In the genomic region with DNA sequence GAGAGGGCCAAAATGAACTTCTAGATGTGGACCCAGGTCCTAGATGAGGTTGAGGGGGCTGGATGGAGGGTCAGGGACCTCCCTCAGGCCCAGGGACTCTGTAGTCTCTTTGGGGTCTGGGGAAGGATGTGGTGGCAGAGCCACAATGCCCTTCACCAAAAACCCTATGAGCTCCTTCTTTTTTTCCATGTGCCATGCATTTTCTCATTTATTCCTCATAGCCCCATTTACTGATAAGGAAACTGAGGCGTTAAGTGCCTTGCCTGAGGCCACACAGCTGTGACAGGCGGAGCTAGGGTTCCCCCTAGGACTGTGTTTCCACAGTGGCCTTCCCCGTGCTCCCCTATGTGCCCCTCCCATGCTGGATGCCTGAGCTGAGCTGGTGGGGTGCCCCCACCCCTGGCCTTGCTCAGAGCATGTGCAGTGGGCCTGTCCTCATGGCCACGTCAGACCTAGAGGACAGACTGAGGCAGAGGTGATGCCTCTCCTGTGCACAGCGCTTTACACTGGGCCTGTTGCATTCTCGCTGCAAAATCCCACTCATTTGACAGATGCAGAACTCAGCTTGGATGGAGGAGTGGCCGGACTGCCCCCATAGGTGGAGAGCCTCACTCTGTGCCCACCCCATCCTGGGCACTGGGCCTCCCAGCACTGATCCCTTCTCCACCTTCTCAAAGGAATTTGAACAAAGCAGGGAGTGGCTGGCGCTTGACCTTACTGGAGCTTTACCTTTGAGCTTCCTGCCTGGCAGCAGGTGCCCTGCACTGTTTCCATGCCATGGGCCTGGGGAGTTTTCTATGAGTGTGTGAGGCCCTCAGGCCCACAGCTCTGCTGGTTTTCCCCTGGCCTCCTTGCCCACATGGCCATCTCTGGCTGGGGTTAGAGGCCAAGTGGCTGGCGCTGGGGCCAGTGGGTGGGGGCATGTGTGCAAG, we compare ENCODE assay signal across 1 cellular context.
A peak's percentile ranks its signal among the peaks of the same experiment; 100 is the strongest.
TF ChIP-seq lines count a peak whose summit lies in the region.

No MANE protein-coding gene starts in this region.

TF ChIP-seq in HepG2, 621 proteins besides CTCF, POLR2A, EP300 and RAD21 (continued from another document and continues in another):
- no peak for TF ChIP-seq HMGXB3 (CRISPR knock-in tag; IDR thresholded peaks at IDR 0.05; ENCODE audit: borderline replicate concordance)
- TF ChIP-seq MAFF (IDR thresholded peaks at IDR 0.05; ENCODE audit: low read depth, low read length) = no peak
- TF ChIP-seq, protein P1, sequence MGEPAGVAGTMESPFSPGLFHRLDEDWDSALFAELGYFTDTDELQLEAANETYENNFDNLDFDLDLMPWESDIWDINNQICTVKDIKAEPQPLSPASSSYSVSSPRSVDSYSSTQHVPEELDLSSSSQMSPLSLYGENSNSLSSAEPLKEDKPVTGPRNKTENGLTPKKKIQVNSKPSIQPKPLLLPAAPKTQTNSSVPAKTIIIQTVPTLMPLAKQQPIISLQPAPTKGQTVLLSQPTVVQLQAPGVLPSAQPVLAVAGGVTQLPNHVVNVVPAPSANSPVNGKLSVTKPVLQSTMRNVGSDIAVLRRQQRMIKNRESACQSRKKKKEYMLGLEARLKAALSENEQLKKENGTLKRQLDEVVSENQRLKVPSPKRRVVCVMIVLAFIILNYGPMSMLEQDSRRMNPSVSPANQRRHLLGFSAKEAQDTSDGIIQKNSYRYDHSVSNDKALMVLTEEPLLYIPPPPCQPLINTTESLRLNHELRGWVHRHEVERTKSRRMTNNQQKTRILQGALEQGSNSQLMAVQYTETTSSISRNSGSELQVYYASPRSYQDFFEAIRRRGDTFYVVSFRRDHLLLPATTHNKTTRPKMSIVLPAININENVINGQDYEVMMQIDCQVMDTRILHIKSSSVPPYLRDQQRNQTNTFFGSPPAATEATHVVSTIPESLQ (CRISPR knock-in tag; conservative IDR thresholded peaks at IDR 0.05) = no peak
- TF ChIP-seq TCF7L2 (IDR thresholded peaks at IDR 0.05; ENCODE audit: low read depth, low read length) = no peak
- TF ChIP-seq NR1H2 (CRISPR knock-in tag; IDR thresholded peaks at IDR 0.05; ENCODE audit: borderline replicate concordance, low read depth) = no peak
- no peak for TF ChIP-seq ETV6 (CRISPR knock-in tag; conservative IDR thresholded peaks at IDR 0.05)
- TF ChIP-seq PHF21A (CRISPR knock-in tag; IDR thresholded peaks at IDR 0.05) = no peak
- TF ChIP-seq CENPX (CRISPR knock-in tag; IDR thresholded peaks at IDR 0.05) = no peak
- TF ChIP-seq ZNF678 (CRISPR knock-in tag; IDR thresholded peaks at IDR 0.05) = no peak
- TF ChIP-seq ZGPAT (CRISPR knock-in tag; IDR thresholded peaks at IDR 0.05) = no peak; the same call in 1 of the 2 replicates
- no peak for TF ChIP-seq ZNF619 (CRISPR knock-in tag; IDR thresholded peaks at IDR 0.05)
- 0 out of 2 replicates have a peak, but pooled peaks have one; percentile 12 for TF ChIP-seq ZNF547 (CRISPR knock-in tag; IDR thresholded peaks at IDR 0.05)
- TF ChIP-seq MYPOP (CRISPR knock-in tag; IDR thresholded peaks at IDR 0.05) = no peak
- no peak for TF ChIP-seq FOXM1 (CRISPR knock-in tag; IDR thresholded peaks at IDR 0.05)
- no peak; the same call in 1 of the 2 replicates for TF ChIP-seq NFKB2 (CRISPR knock-in tag; IDR thresholded peaks at IDR 0.05; ENCODE audit: borderline replicate concordance)
- no peak for TF ChIP-seq ZBTB3 (CRISPR knock-in tag; IDR thresholded peaks at IDR 0.05; ENCODE audit: borderline replicate concordance, low read depth)
- TF ChIP-seq RXRA (CRISPR knock-in tag; IDR thresholded peaks at IDR 0.05) = 0 out of 2 replicates have a peak, but pooled peaks have one; percentile 5
- no peak for TF ChIP-seq ZNF362 (CRISPR knock-in tag; IDR thresholded peaks at IDR 0.05; ENCODE audit: borderline replicate concordance)
- TF ChIP-seq, protein P2, sequence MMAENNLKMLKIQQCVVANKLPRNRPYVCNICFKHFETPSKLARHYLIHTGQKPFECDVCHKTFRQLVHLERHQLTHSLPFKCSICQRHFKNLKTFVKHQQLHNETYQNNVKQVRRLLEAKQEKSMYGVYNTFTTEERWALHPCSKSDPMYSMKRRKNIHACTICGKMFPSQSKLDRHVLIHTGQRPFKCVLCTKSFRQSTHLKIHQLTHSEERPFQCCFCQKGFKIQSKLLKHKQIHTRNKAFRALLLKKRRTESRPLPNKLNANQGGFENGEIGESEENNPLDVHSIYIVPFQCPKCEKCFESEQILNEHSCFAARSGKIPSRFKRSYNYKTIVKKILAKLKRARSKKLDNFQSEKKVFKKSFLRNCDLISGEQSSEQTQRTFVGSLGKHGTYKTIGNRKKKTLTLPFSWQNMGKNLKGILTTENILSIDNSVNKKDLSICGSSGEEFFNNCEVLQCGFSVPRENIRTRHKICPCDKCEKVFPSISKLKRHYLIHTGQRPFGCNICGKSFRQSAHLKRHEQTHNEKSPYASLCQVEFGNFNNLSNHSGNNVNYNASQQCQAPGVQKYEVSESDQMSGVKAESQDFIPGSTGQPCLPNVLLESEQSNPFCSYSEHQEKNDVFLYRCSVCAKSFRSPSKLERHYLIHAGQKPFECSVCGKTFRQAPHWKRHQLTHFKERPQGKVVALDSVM (CRISPR knock-in tag; IDR thresholded peaks at IDR 0.05) = no peak
- peak; percentile 19 for TF ChIP-seq RBM39 (IDR thresholded peaks at IDR 0.05; ENCODE audit: low read depth, low read length, poor library complexity, severe bottlenecking)
- TF ChIP-seq MAF1 (CRISPR knock-in tag; IDR thresholded peaks at IDR 0.05; ENCODE audit: borderline replicate concordance) = peak; percentile 64; the same call in 1 of the 2 replicates
- peak; percentile 5; the same call in 1 of the 2 replicates for TF ChIP-seq ZNF670 (CRISPR knock-in tag; IDR thresholded peaks at IDR 0.05; ENCODE audit: borderline replicate concordance)
- TF ChIP-seq ZNF773 (CRISPR knock-in tag; IDR thresholded peaks at IDR 0.05; ENCODE audit: borderline replicate concordance) = no peak
- peak; percentile 34; the same call in 1 of the 2 replicates for TF ChIP-seq TGIF2 (CRISPR knock-in tag; IDR thresholded peaks at IDR 0.05)
- TF ChIP-seq ZBTB4 (CRISPR knock-in tag; IDR thresholded peaks at IDR 0.05; ENCODE audit: borderline replicate concordance) = no peak
- peak; percentile 64 for TF ChIP-seq MYC (CRISPR knock-in tag; IDR thresholded peaks at IDR 0.05; ENCODE audit: borderline replicate concordance)
- no peak for TF ChIP-seq ZNF101 (CRISPR knock-in tag; IDR thresholded peaks at IDR 0.05; ENCODE audit: borderline replicate concordance, low read depth)
- TF ChIP-seq AGO1 (IDR thresholded peaks at IDR 0.05; ENCODE audit: low read depth, low read length, poor library complexity, severe bottlenecking) = peak; percentile 16
- no peak for TF ChIP-seq JUNB (CRISPR knock-in tag; IDR thresholded peaks at IDR 0.05; ENCODE audit: borderline replicate concordance)
- TF ChIP-seq ZNF562 (CRISPR knock-in tag; IDR thresholded peaks at IDR 0.05; ENCODE audit: borderline replicate concordance) = no peak
- no peak for TF ChIP-seq TEAD2 (CRISPR knock-in tag; IDR thresholded peaks at IDR 0.05)
- no peak for TF ChIP-seq ZSCAN29 (CRISPR knock-in tag; conservative IDR thresholded peaks at IDR 0.05)
- TF ChIP-seq ZSCAN30 (CRISPR knock-in tag; IDR thresholded peaks at IDR 0.05) = no peak
- TF ChIP-seq ZNF33A (CRISPR knock-in tag; IDR thresholded peaks at IDR 0.05; ENCODE audit: borderline replicate concordance) = no peak
- TF ChIP-seq KDM2A (CRISPR knock-in tag; IDR thresholded peaks at IDR 0.05; ENCODE audit: borderline replicate concordance, low read depth) = no peak
- no peak; the same call in none of the 2 replicates for TF ChIP-seq ISL2 (CRISPR knock-in tag; IDR thresholded peaks at IDR 0.05)
- no peak for TF ChIP-seq POGZ (CRISPR knock-in tag; IDR thresholded peaks at IDR 0.05)
- no peak for TF ChIP-seq ZNF883 (CRISPR knock-in tag; IDR thresholded peaks at IDR 0.05; ENCODE audit: not compliant biosample characterization)
- no peak; the same call in 1 of the 2 replicates for TF ChIP-seq ZNF44 (CRISPR knock-in tag; IDR thresholded peaks at IDR 0.05)
- TF ChIP-seq HINFP (CRISPR knock-in tag; IDR thresholded peaks at IDR 0.05; ENCODE audit: low read depth) = no peak
- no peak for TF ChIP-seq ONECUT2 (CRISPR knock-in tag; IDR thresholded peaks at IDR 0.05)
- TF ChIP-seq MED1 (CRISPR knock-in tag; IDR thresholded peaks at IDR 0.05) = no peak
